ENCODE assay signal across 8 cellular contexts in the genomic region with DNA sequence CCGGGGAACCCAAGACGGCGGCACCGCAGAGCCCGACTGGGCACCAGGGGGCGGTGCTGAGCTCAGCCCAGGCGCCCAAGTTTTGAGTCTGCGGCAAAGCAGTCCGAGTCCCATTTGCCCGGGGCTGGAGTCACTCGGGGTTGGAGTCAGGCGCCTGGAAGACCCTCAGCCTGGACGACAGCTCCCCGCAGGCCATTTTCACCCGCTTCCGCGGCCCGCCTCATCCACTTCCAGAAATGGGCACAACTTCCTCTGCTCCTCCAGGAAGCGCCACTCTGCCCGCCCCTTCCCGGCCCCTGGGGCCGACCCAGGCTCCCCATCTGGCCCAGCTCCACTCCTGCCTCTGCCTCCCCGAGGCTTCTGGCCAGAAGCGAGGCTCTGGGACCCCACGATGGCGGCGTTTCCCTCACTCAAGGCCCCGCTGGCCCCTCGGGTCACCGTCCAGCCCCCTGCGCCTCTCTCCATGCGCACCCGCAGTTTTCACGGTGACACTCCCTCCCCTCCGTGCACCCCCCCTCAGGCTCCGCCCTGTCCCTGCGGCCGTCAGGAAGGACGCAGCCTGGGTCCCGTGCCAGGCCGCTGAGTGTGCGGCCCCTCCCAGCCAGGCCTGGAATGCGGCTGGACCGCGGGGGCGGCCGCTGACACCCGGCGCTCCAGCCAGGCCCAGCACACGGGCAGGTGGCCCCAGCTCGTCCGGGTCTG. TPM values are rescaled to one million over a fixed set of nuclear protein-coding genes. Genes with fewer than 3 reads are reported as not detected.
DNase-seq lines count a peak whose midpoint lies in the region; ATAC-seq, FAIRE-seq and TF ChIP-seq lines count a peak whose summit lies in the region.

No MANE protein-coding gene starts in this region.

- H3K27me3 Mint-ChIP-seq in activated naive CD4-positive, alpha-beta T cell treated with anti-CD3 and anti-CD28 coated beads, Interleukin-2, amount 10 ng/mL, durations not matched to agents 7 days and 5 days = peaks cover 9% of the 10 kb centered on the region

- H2AFZ ChIP-seq in neuronal stem cell (ENCODE audit: low read length) = peak overlapping the region; percentile 99

- no peak for TF ChIP-seq EP300 in suprapubic skin (IDR thresholded peaks at IDR 0.05)

- no peaks in the 10 kb centered on the region for H3K27me3 ChIP-seq in SJCRH30
- no peaks in the 10 kb centered on the region for H3K27me3 ChIP-seq in neuronal stem cell (ENCODE audit: control insufficient read depth in 3 of 3, insufficient read depth in 3 of 3, low read depth in 1 of 3, low read length in 3 of 3)
- H3K27me3 ChIP-seq in suprapubic skin = no peaks in the 10 kb centered on the region

- no peak overlapping the region for H4K91ac ChIP-seq in neuronal stem cell (ENCODE audit: low read depth, low read length, poor library complexity)

- CTCF ChIA-PET in activated naive CD4-positive, alpha-beta T cell treated with anti-CD3 and anti-CD28 coated beads, Interleukin-2, amount 10 ng/mL, durations not matched to agents 7 days and 5 days (lab: Charles Lee) = interaction anchor here (0.7 to 2.7 kb wide), 12 partner anchors 9 to 214 kb away, joined by 3 to 15 read pairs (median 6); a partner anchor contains a TSS

- no peaks in the 10 kb centered on the region for H3K36me3 ChIP-seq in SJCRH30
- peaks cover 1 to 14% of the 10 kb centered on the region in 2 donors for H3K36me3 ChIP-seq in neuronal stem cell (replicated peaks in 1 of 2; ENCODE audit: control insufficient read depth in 2 of 2, insufficient read depth in 2 of 2, low read length in 2 of 2)
- peaks cover 10% of the 10 kb centered on the region for H3K36me3 ChIP-seq in suprapubic skin

- no peak overlapping the region for H3K4ac ChIP-seq in neuronal stem cell (ENCODE audit: low read length)

- H3K4me2 ChIP-seq in neuronal stem cell (ENCODE audit: insufficient read depth, low read length, poor library complexity, severe bottlenecking) = peak overlapping the region; percentile 92

- peaks cover 59% of the 10 kb centered on the region for H3K4me1 Mint-ChIP-seq in activated naive CD4-positive, alpha-beta T cell treated with anti-CD3 and anti-CD28 coated beads, Interleukin-2, amount 10 ng/mL, durations not matched to agents 7 days and 5 days

- WGBS in neuronal stem cell (ENCODE audit: extremely low coverage in 2 of 2, insufficient read length in 2 of 2, insufficient replicate concordance in 1 of 2), 2 donors = no CpG with 5 or more reads among the region's 52 CpGs
- WGBS in suprapubic skin = under 1% methylated on average over 28 of the region's 52 CpGs

- peak overlapping the region; percentile 81 for H3K4me3 Mint-ChIP-seq in activated naive CD4-positive, alpha-beta T cell treated with anti-CD3 and anti-CD28 coated beads, Interleukin-2, amount 10 ng/mL, durations not matched to agents 7 days and 5 days

- H3K9me3 Mint-ChIP-seq in activated naive CD4-positive, alpha-beta T cell treated with anti-CD3 and anti-CD28 coated beads, Interleukin-2, amount 10 ng/mL, durations not matched to agents 7 days and 5 days = no peaks in the 10 kb centered on the region

- H3K9me3 ChIP-seq in SJCRH30 (replicated peaks) (no peaks in the 10 kb centered on the region), neuronal stem cell (replicated peaks in 1 of 2; ENCODE audit: control insufficient read depth in 2 of 2, insufficient read depth in 1 of 2, low read depth in 1 of 2, low read length in 2 of 2) (no peaks in the 10 kb centered on the region), suprapubic skin (no peaks in the 10 kb centered on the region)

- peak; percentile 34 for ATAC-seq in GM19455 (IDR thresholded peaks at IDR 0.05; ENCODE audit: unreplicated experiment)

- no peak overlapping the region for H3K14ac ChIP-seq in neuronal stem cell (ENCODE audit: low read length)

- peak overlapping the region; percentile 83 for H3K9ac ChIP-seq in neuronal stem cell (ENCODE audit: low read depth, low read length, poor library complexity)

- FAIRE-seq in frontal cortex (lab: Jason Lieb, UNC) = no peak

- H3K4me1 ChIP-seq in SJCRH30 = peaks cover 14% of the 10 kb centered on the region; the same call in 1 of the 2 replicates
- H3K4me1 ChIP-seq in neuronal stem cell (ENCODE audit: control insufficient read depth in 2 of 2, insufficient read depth in 1 of 2, low read depth in 1 of 2, low read length in 2 of 2) = peaks cover 7 to 10% of the 10 kb centered on the region in 2 donors
- peaks cover 43% of the 10 kb centered on the region for H3K4me1 ChIP-seq in suprapubic skin

- peak; percentile 97 for TF ChIP-seq CTCF in LNCAP (IDR thresholded peaks at IDR 0.05)
- peak; percentile 91 to 94 for TF ChIP-seq CTCF in suprapubic skin (IDR thresholded peaks at IDR 0.05)

- H2BK120ac ChIP-seq in neuronal stem cell (ENCODE audit: low read depth, low read length) = peak overlapping the region; percentile 49

- DNase-seq in CD1c-positive myeloid dendritic cell (ENCODE audit: extremely low spot score) = peak; percentile 94
- DNase-seq in SJCRH30 = peak; percentile 96
- DNase-seq in activated naive CD4-positive, alpha-beta T cell treated with anti-CD3 and anti-CD28 coated beads, Interleukin-2, amount 10 ng/mL, durations not matched to agents 7 days and 5 days = peak; percentile 86
- DNase-seq in frontal cortex (ENCODE audit: low spot score in 2 of 2) = peak; percentile 82 to 92
- DNase-seq in neuronal stem cell (ENCODE audit: low spot score) = peak; percentile 88
- peak; percentile 96 to 97 for DNase-seq in suprapubic skin (ENCODE audit: low spot score in 2 of 2)

- H3K27ac ChIP-seq in SJCRH30 (peak overlapping the region; percentile 83), neuronal stem cell (replicated peaks; ENCODE audit: low read length) (peak overlapping the region; percentile 99), suprapubic skin (peak overlapping the region; percentile 97)

- peak overlapping the region; percentile 31 for H2BK12ac ChIP-seq in neuronal stem cell (ENCODE audit: low read length)

- H3K79me1 ChIP-seq in neuronal stem cell (ENCODE audit: low read depth, low read length) = peaks cover 2% of the 10 kb centered on the region

- H4K8ac ChIP-seq in neuronal stem cell (ENCODE audit: low read depth, low read length) = no peak overlapping the region

- H3K36me3 Mint-ChIP-seq in activated naive CD4-positive, alpha-beta T cell treated with anti-CD3 and anti-CD28 coated beads, Interleukin-2, amount 10 ng/mL, durations not matched to agents 7 days and 5 days = peaks cover 16% of the 10 kb centered on the region

- H3K18ac ChIP-seq in neuronal stem cell (ENCODE audit: low read length) = peak overlapping the region; percentile 97

- peak overlapping the region; percentile 97 for H2BK5ac ChIP-seq in neuronal stem cell (ENCODE audit: low read length)

- peak overlapping the region; percentile 99 for H2BK15ac ChIP-seq in neuronal stem cell (ENCODE audit: low read length)

- no peak overlapping the region for H2AK5ac ChIP-seq in neuronal stem cell (ENCODE audit: low read depth, low read length)

- H3K23ac ChIP-seq in neuronal stem cell (ENCODE audit: low read depth, low read length, poor library complexity) = peak overlapping the region; percentile 80

- peak overlapping the region; percentile 60 for H3K4me3 ChIP-seq in SJCRH30
- H3K4me3 ChIP-seq in neuronal stem cell (ENCODE audit: low read length in 2 of 2) = peak overlapping the region; percentile 68 to 82
- H3K4me3 ChIP-seq in suprapubic skin = peak overlapping the region; percentile 64

- peak in 1 of 2 donors; percentile 67 for TF ChIP-seq POLR2A in suprapubic skin (IDR thresholded peaks at IDR 0.05)

- H3K27ac Mint-ChIP-seq in activated naive CD4-positive, alpha-beta T cell treated with anti-CD3 and anti-CD28 coated beads, Interleukin-2, amount 10 ng/mL, durations not matched to agents 7 days and 5 days = peak overlapping the region; percentile 95

RNA-seq across cellular contexts. Expression of a gene that starts 4.9 kb away (rescaled TPM):
- total RNA-seq in SJCRH30 (2014; rRNA removed; shearing (Covaris generic)) = 4.4 and 5.3 TPM in 2 replicates
- total RNA-seq in frontal cortex (2.0 TPM), suprapubic skin (10 to 100 TPM in 3 of 4 donors, 1 to 10 TPM in 1; 8.5 to 33.9 (median 20.6) TPM)
- polyA plus RNA-seq in neuronal stem cell (2013, experiment 1 of 2) = 2.7 TPM
- polyA plus RNA-seq in neuronal stem cell (2013, experiment 2 of 2) = 2.7 TPM

RNA-seq across cellular contexts. Expression of a gene that starts 7.7 kb away (rescaled TPM):
- total RNA-seq in SJCRH30 (2014; rRNA removed; shearing (Covaris generic)) = 2.9 and 4.0 TPM in 2 replicates
- total RNA-seq in frontal cortex (1.2 TPM), suprapubic skin (1 to 10 TPM; 4.1 to 7.3 (median 4.8) TPM)
- polyA plus RNA-seq in neuronal stem cell (2013, experiment 1 of 2) = 1.9 TPM
- polyA plus RNA-seq in neuronal stem cell (2013, experiment 2 of 2) = 1.9 TPM

RNA-seq across cellular contexts. Expression of a gene that starts 23.2 kb away (rescaled TPM):
- total RNA-seq in SJCRH30 (2014; rRNA removed; shearing (Covaris generic)) = 29.7 and 35.6 TPM in 2 replicates
- 7.3 TPM for total RNA-seq in frontal cortex
- polyA plus RNA-seq in neuronal stem cell (2013, experiment 1 of 2) = 13.1 TPM
- polyA plus RNA-seq in neuronal stem cell (2013, experiment 2 of 2) = 13.1 TPM
- 10 to 100 TPM; 16.4 to 29.8 (median 19.1) TPM for total RNA-seq in suprapubic skin

RNA-seq across cellular contexts. Expression of a gene that starts 30.9 kb away (rescaled TPM):
- total RNA-seq in SJCRH30 (2014; rRNA removed; shearing (Covaris generic)) = 0.10 TPM in 1 of 2 replicates, not detected in the other
- total RNA-seq in frontal cortex (not detected), suprapubic skin (under 1 TPM in 3 of 4 donors, not detected in 1; 0.21 to 0.47 (median 0.42) TPM)
- 0.29 TPM for polyA plus RNA-seq in neuronal stem cell (2013, experiment 1 of 2)
- polyA plus RNA-seq in neuronal stem cell (2013, experiment 2 of 2) = 0.28 TPM

RNA-seq across cellular contexts. Expression of a gene that starts 44.6 kb away (rescaled TPM):
- total RNA-seq in SJCRH30 (2014; rRNA removed; shearing (Covaris generic)) = 3.8 and 6.6 TPM in 2 replicates
- 29.3 TPM for total RNA-seq in frontal cortex
- polyA plus RNA-seq in neuronal stem cell (2013, experiment 1 of 2) = 25.7 TPM
- polyA plus RNA-seq in neuronal stem cell (2013, experiment 2 of 2) = 25.5 TPM
- total RNA-seq in suprapubic skin = 100 to 1,000 TPM; 117 to 172 (median 142) TPM

Comparison
In these comparisons a context has a peak if more than half of its experiments do, and no peak if none do; other contexts are left out.
1. Peak in every context shown above with its lines: DNase-seq, ATAC-seq, H3K4me3 ChIP-seq and H3K27ac ChIP-seq.